23 cellular contexts compared by ENCODE assay signal in genomic region chr16:3597676-3598075, GRCh38. TPM values are rescaled to one million over a fixed set of nuclear protein-coding genes. Genes with fewer than 3 reads are reported as not detected.
DNase-seq lines count a peak whose midpoint lies in the region; ATAC-seq and TF ChIP-seq lines count a peak whose summit lies in the region.
"Had no signal": no experiment of that assay in that cellular context is flagged by ENCODE, and none has a peak within 500 bp of the region (broad histone marks: within the 10 kb centered on the region; RNA-seq: fewer than 3 reads in every experiment).

No MANE protein-coding gene starts in this region.

- H3K27ac Mint-ChIP-seq in endothelial cell (ENCODE audit: unreplicated experiment) (peak overlapping the region; percentile 30), nephron progenitor cell (peak overlapping the region; percentile 57)
- H3K27ac Mint-ChIP-seq in stimulated activated effector memory CD8-positive, alpha-beta T cell treated with anti-CD3 and anti-CD28 coated beads, Interleukin-12 subunit alpha, Interleukin-12 subunit beta, amount 100 ng/mL, for 72 hours = peak overlapping the region; percentile 54
- H3K27ac Mint-ChIP-seq: B cell; CD4-positive, CD25-positive, alpha-beta regulatory T cell; CD8-positive, alpha-beta memory T cell; HFFc6 had no signal

- H3K4me1 ChIP-seq in BLaER1 treated with 17β-estradiol and CSF1 and Interleukin-3, amounts not matched to agents 10 nM and 100 nM = peaks cover 0 to 55% (median 23%) of the 10 kb centered on the region in 10 experiments; a peak in 16 of 20 replicates
- no peaks in the 10 kb centered on the region for H3K4me1 ChIP-seq in right cardiac atrium (ENCODE audit: control insufficient read depth, insufficient read depth, low read length)

- H3K4me3 Mint-ChIP-seq in endothelial cell (ENCODE audit: unreplicated experiment) = peak overlapping the region; percentile 31
- no peak overlapping the region for H3K4me3 Mint-ChIP-seq in nephron progenitor cell
- H3K4me3 Mint-ChIP-seq in stimulated activated effector memory CD8-positive, alpha-beta T cell treated with anti-CD3 and anti-CD28 coated beads, Interleukin-12 subunit alpha, Interleukin-12 subunit beta, amount 100 ng/mL, for 72 hours = no peak overlapping the region
- H3K4me3 Mint-ChIP-seq: B cell; CD4-positive, CD25-positive, alpha-beta regulatory T cell; CD8-positive, alpha-beta memory T cell; HFFc6 had no signal

- peaks cover 15 to 24% (median 20%) of the 10 kb centered on the region in 11 experiments for H3K9me3 ChIP-seq in BLaER1 treated with 17β-estradiol and CSF1 and Interleukin-3, amounts not matched to agents 10 nM and 100 nM (replicated peaks in 1 of 11)
- no peaks in the 10 kb centered on the region for H3K9me3 ChIP-seq in right cardiac atrium (ENCODE audit: control insufficient read depth, low read length)

- peak overlapping the region in 1 of 11 experiments; percentile 42; a peak in 2 of 22 replicates for H3K9ac ChIP-seq in BLaER1 treated with 17β-estradiol and CSF1 and Interleukin-3, amounts not matched to agents 10 nM and 100 nM

- H3K4me3 ChIP-seq in BLaER1 treated with 17β-estradiol and CSF1 and Interleukin-3, amounts not matched to agents 10 nM and 100 nM = no peak overlapping the region
- no peak overlapping the region for H3K4me3 ChIP-seq in right cardiac atrium (ENCODE audit: low read length)
- H3K4me3 ChIP-seq: GM12878 had no signal

- 95% methylated on average over 17 of the region's 17 CpGs for WGBS in right cardiac atrium

- H3K27me3 ChIP-seq in BLaER1 treated with 17β-estradiol and CSF1 and Interleukin-3, amounts not matched to agents 10 nM and 100 nM = no peaks in the 10 kb centered on the region
- no peaks in the 10 kb centered on the region for H3K27me3 ChIP-seq in right cardiac atrium (ENCODE audit: control insufficient read depth, insufficient read depth)

- H3K36me3 Mint-ChIP-seq in endothelial cell (ENCODE audit: low read depth, unreplicated experiment) (peaks cover 57% of the 10 kb centered on the region), nephron progenitor cell (ENCODE audit: low read depth) (peaks cover 72% of the 10 kb centered on the region)
- peaks cover 22% of the 10 kb centered on the region for H3K36me3 Mint-ChIP-seq in stimulated activated effector memory CD8-positive, alpha-beta T cell treated with anti-CD3 and anti-CD28 coated beads, Interleukin-12 subunit alpha, Interleukin-12 subunit beta, amount 100 ng/mL, for 72 hours

- H3K36me3 ChIP-seq in BLaER1 treated with 17β-estradiol and CSF1 and Interleukin-3, amounts not matched to agents 10 nM and 100 nM = peaks cover 38 to 88% (median 46%) of the 10 kb centered on the region in 11 experiments

- TF ChIP-seq CTCF in endothelial cell (IDR thresholded peaks at IDR 0.05; ENCODE audit: unreplicated experiment) = no peak
- no peak for TF ChIP-seq CTCF in nephron progenitor cell (IDR thresholded peaks at IDR 0.05)

- peak overlapping the region in 4 of 11 experiments; percentile 26 to 41 (median 32); a peak in 5 of 22 replicates for H3K27ac ChIP-seq in BLaER1 treated with 17β-estradiol and CSF1 and Interleukin-3, amounts not matched to agents 10 nM and 100 nM
- no peak overlapping the region for H3K27ac ChIP-seq in right cardiac atrium (ENCODE audit: low read length)

- peak overlapping the region in 8 of 11 experiments; percentile 37 to 85 (median 82); a peak in 14 of 22 replicates for H3K4me2 ChIP-seq in BLaER1 treated with 17β-estradiol and CSF1 and Interleukin-3, amounts not matched to agents 10 nM and 100 nM

- H3K9me3 Mint-ChIP-seq in endothelial cell (ENCODE audit: unreplicated experiment) (peaks cover 3% of the 10 kb centered on the region), nephron progenitor cell (peaks cover 34% of the 10 kb centered on the region)
- no peaks in the 10 kb centered on the region for H3K9me3 Mint-ChIP-seq in stimulated activated effector memory CD8-positive, alpha-beta T cell treated with anti-CD3 and anti-CD28 coated beads, Interleukin-12 subunit alpha, Interleukin-12 subunit beta, amount 100 ng/mL, for 72 hours
- H3K9me3 Mint-ChIP-seq: CD4-positive, CD25-positive, alpha-beta regulatory T cell; CD8-positive, alpha-beta memory T cell; HFFc6 had no signal

- H4K20me1 ChIP-seq in BLaER1 treated with 17β-estradiol and CSF1 and Interleukin-3, amounts not matched to agents 10 nM and 100 nM = no peaks in the 10 kb centered on the region; a peak in 1 of 22 replicates

- peaks cover 6% of the 10 kb centered on the region for H3K27me3 Mint-ChIP-seq in endothelial cell (ENCODE audit: unreplicated experiment)
- no peaks in the 10 kb centered on the region for H3K27me3 Mint-ChIP-seq in nephron progenitor cell (ENCODE audit: low read depth, poor library complexity)
- H3K27me3 Mint-ChIP-seq: B cell; CD4-positive, CD25-positive, alpha-beta regulatory T cell; CD8-positive, alpha-beta memory T cell had no signal

- peaks cover 10% of the 10 kb centered on the region for H3K4me1 Mint-ChIP-seq in endothelial cell (ENCODE audit: unreplicated experiment)
- H3K4me1 Mint-ChIP-seq in nephron progenitor cell = no peaks in the 10 kb centered on the region
- peaks cover 15% of the 10 kb centered on the region for H3K4me1 Mint-ChIP-seq in stimulated activated effector memory CD8-positive, alpha-beta T cell treated with anti-CD3 and anti-CD28 coated beads, Interleukin-12 subunit alpha, Interleukin-12 subunit beta, amount 100 ng/mL, for 72 hours
- H3K4me1 Mint-ChIP-seq: B cell; CD8-positive, alpha-beta memory T cell had no signal

- ATAC-seq in stimulated activated effector memory CD8-positive, alpha-beta T cell treated with anti-CD3 and anti-CD28 coated beads, Interleukin-12 subunit alpha, Interleukin-12 subunit beta, amount 100 ng/mL, for 72 hours = no peak
- ATAC-seq in right cardiac atrium = no peak
- no peak for ATAC-seq in GM19455 (IDR thresholded peaks at IDR 0.05; ENCODE audit: unreplicated experiment)
- ATAC-seq in GM18868 (IDR thresholded peaks at IDR 0.05; ENCODE audit: unreplicated experiment) = no peak
- ATAC-seq: GM12878, HCT116 had no signal

- intact Hi-C loops in right cardiac atrium (cut with DNase I) = no loop called here

- DNase-seq in endothelial cell (ENCODE audit: low spot score) (no peak), nephron progenitor cell (no peak), ureter (ENCODE audit: low spot score) (no peak), right cardiac atrium (no peak)
- no peak for DNase-seq in stimulated activated effector memory CD8-positive, alpha-beta T cell treated with anti-CD3 and anti-CD28 coated beads, Interleukin-12 subunit alpha, Interleukin-12 subunit beta, amount 100 ng/mL, for 72 hours (ENCODE audit: low spot score in 2 of 2)
- DNase-seq: C1 segment of cervical spinal cord; CD4-positive, CD25-positive, alpha-beta regulatory T cell; CD8-positive, alpha-beta memory T cell; COR-L47; DMS 273 treated with DMSO at 0.1 percent for 48 hours; DMS53; DND-41; EL; GOT3; HFFc6 had no signal

RNA-seq across cellular contexts. Expression of gene SLX4, which starts 13.7 kb away (rescaled TPM):
- 11.8 TPM for total RNA-seq in endothelial cell (ENCODE audit: unreplicated experiment)
- total RNA-seq in ureter = 5.8 TPM
- 1 to 10 TPM; 1.6 to 2.7 (median 2.2) TPM for total RNA-seq in right cardiac atrium
- polyA plus RNA-seq in right cardiac atrium = 1.9 TPM

RNA-seq across cellular contexts. Expression of gene NLRC3, which starts 20.5 kb away (rescaled TPM):
- total RNA-seq in endothelial cell (ENCODE audit: unreplicated experiment) (3.2 TPM), ureter (3.0 TPM), right cardiac atrium (1 to 10 TPM in 2 of 4 donors, under 1 TPM in 2; 0.85 to 1.3 (median 1.0) TPM)
- 0.68 TPM for polyA plus RNA-seq in right cardiac atrium
- total RNA-seq: G401, HFFc6, HT-29 had no signal

RNA-seq across cellular contexts. Expression of gene DNASE1, which starts 56.8 kb away (rescaled TPM):
- total RNA-seq in endothelial cell (ENCODE audit: unreplicated experiment) (33.9 TPM), ureter (18.0 TPM), right cardiac atrium (10 to 100 TPM in 1 of 4 donors, 1 to 10 TPM in 3; 3.4 to 10.7 (median 6.1) TPM)
- polyA plus RNA-seq in right cardiac atrium = 8.1 TPM
